ENCODE assay signal across 33 cellular contexts in the genomic region with DNA sequence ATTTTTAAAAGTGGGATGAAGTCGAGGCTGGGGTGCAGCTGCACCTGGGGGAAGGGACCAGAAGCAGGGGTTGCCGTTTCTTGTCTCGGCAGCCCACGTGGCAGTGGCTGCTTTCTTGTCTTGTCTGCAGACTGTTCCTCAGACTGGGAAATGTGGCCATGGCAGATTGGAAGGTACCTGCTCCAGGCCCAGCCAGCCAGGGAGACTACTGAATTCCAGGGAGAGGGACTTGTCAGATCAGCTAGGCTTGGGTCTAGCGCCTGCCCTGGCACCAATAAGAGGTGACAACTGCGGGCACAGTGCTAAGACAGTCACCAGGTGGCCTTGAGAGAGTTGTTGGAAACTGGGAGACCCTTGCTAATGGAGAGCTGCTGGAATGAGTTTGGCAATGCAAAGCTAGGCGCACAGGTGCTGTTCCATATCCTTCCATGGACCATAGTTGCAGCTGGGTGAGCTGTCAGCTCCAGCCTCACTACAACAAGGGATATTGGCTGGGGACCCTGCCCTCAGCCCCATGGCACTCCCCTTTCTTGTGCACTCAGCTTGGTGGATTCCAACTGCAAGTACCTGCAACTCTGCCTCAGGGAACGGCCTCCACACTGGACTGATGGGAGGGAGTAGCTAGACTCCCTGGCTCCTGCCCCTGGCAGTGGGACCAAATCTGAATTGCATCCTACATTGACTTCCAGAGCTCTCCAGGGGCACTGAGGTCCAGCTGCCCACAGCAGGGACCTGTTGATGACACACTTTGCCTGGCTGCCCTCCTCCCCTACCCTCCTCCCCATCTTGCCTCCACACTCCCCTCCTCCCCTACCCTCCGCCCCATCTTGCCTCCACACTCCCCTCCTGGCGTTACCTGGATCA. TPM values are rescaled to one million over a fixed set of nuclear protein-coding genes. Genes with fewer than 3 reads are reported as not detected.
DNase-seq lines count a peak whose midpoint lies in the region; ATAC-seq, FAIRE-seq and TF ChIP-seq lines count a peak whose summit lies in the region.
"Had no signal": no experiment of that assay in that cellular context is flagged by ENCODE, and none has a peak within 500 bp of the region (broad histone marks: within the 10 kb centered on the region; RNA-seq: fewer than 3 reads in every experiment).

No MANE protein-coding gene starts in this region.

- H4K8ac ChIP-seq in IMR-90 (ENCODE audit: low read depth in 2 of 2, low read length in 2 of 2) = no peak overlapping the region

- DNase-seq in GM23338 (ENCODE audit: low spot score) (no peak), IMR-90 (no peak), bronchial epithelial cell (ENCODE audit: low read depth) (no peak), mesenteric fat pad (ENCODE audit: low spot score) (peak; percentile 65), HEK293T (ENCODE audit: extremely low spot score) (no peak)
- no peak for DNase-seq in CD8-positive, alpha-beta memory T cell
- DNase-seq in activated CD4-positive, alpha-beta T cell treated with anti-CD3 and anti-CD28 coated beads for 4 hours = no peak
- DNase-seq in stimulated activated naive CD8-positive, alpha-beta T cell treated with anti-CD3 and anti-CD28 coated beads, Interleukin-15, Interleukin-2, amounts not matched to agents 100 U/mL and 50 U/mL, for 24 hours = no peak
- DNase-seq: activated CD4-positive, alpha-beta T cell treated with anti-CD3 and anti-CD28 coated beads, Interleukin-2, amount 10 ng/mL, durations not matched to agents 7 days and 5 days; activated naive CD4-positive, alpha-beta T cell treated with Interleukin-2 at 50 U/mL for 16 hours; activated T-cell treated with anti-CD3 and anti-CD28 coated beads, Interleukin-2, amount 50 U/mL, for 48 hours; C1 segment of cervical spinal cord; Caco-2; effector memory CD4-positive, alpha-beta T cell; heart left ventricle; HFFc6; left colon; NCI-H1092 treated with DMSO at 0.1 percent for 48 hours; NCI-H2081; NCI-H446; NCI-H82; sigmoid colon; SK-N-SH; stimulated activated CD4-positive, alpha-beta T cell treated with anti-CD3 and anti-CD28 coated beads, Interleukin-4, amount 100 ng/mL, for 4 hours; stimulated activated naive CD4-positive, alpha-beta T cell treated with Interleukin-2 at 50 U/mL for 16 hours had no signal

- H3K9me2 ChIP-seq in GM23338 (ENCODE audit: insufficient read depth) = no peaks in the 10 kb centered on the region
- H3K9me2 ChIP-seq: SK-N-SH had no signal

- peak overlapping the region; percentile 84; the same call in 1 of the 2 replicates for H3K27ac ChIP-seq in GM23338 (ENCODE audit: low read depth)
- no peak overlapping the region for H3K27ac ChIP-seq in IMR-90 (ENCODE audit: insufficient read depth, low read length)
- H3K27ac ChIP-seq in CD8-positive, alpha-beta memory T cell (ENCODE audit: low read depth, low read length) = no peak overlapping the region
- H3K27ac ChIP-seq: heart left ventricle, sigmoid colon, thoracic aorta, vagina, VCaP had no signal

- H3K9ac ChIP-seq in IMR-90 (ENCODE audit: low read depth, low read length) = no peak overlapping the region
- H3K9ac ChIP-seq: SK-N-SH had no signal

- H4K20me1 ChIP-seq in GM23338 (replicated peaks; ENCODE audit: insufficient read depth) = no peaks in the 10 kb centered on the region
- no peaks in the 10 kb centered on the region for H4K20me1 ChIP-seq in IMR-90 (ENCODE audit: insufficient read depth, low read length)

- TF ChIP-seq CTCF in GM23338 (conservative IDR thresholded peaks at IDR 0.05; ENCODE audit: low read depth in 2 of 2) = no peak
- no peak for TF ChIP-seq CTCF in IMR-90 (conservative IDR thresholded peaks at IDR 0.05; ENCODE audit: low read depth, low read length)
- TF ChIP-seq CTCF in bronchial epithelial cell (IDR thresholded peaks at IDR 0.05; ENCODE audit: insufficient read depth, low read length, severe bottlenecking) = no peak

- H2BK5ac ChIP-seq in IMR-90 (ENCODE audit: low read depth, low read length, poor library complexity, severe bottlenecking) = no peak overlapping the region

- H3K4me3 ChIP-seq in GM23338 = no peak overlapping the region
- no peak overlapping the region for H3K4me3 ChIP-seq in IMR-90 (ENCODE audit: insufficient read depth, low read depth, low read length)
- no peak overlapping the region for H3K4me3 ChIP-seq in bronchial epithelial cell (ENCODE audit: low read depth, low read length)
- H3K4me3 ChIP-seq in CD8-positive, alpha-beta memory T cell (ENCODE audit: low read length) = no peak overlapping the region
- H3K4me3 ChIP-seq: heart left ventricle, prostate gland, sigmoid colon, thoracic aorta, vagina had no signal

- TF ChIP-seq RAD21 in IMR-90 (IDR thresholded peaks at IDR 0.05; ENCODE audit: low read length) = no peak

- WGBS in IMR-90 (ENCODE audit: extremely low coverage in 2 of 2, insufficient read length in 1 of 2), 2 experiments = 65% methylated on average over 5 of the region's 10 CpGs; no CpG with 5 or more reads in 1 of the 2 experiments

- H2AFZ ChIP-seq in GM23338 (no peak overlapping the region), IMR-90 (replicated peaks; ENCODE audit: low read length, poor library complexity) (peak overlapping the region; percentile 58)

- peaks cover 25% of the 10 kb centered on the region for H3K27me3 Mint-ChIP-seq in GM23338 (ENCODE audit: insufficient read depth, low read depth, poor library complexity)
- peaks cover 10 to 27% of the 10 kb centered on the region in 2 donors for H3K27me3 Mint-ChIP-seq in CD8-positive, alpha-beta memory T cell

- peaks cover 16% of the 10 kb centered on the region for H3K36me3 Mint-ChIP-seq in GM23338 (ENCODE audit: low read depth)
- peaks cover 3 to 15% (median 7%) of the 10 kb centered on the region in 3 donors for H3K36me3 Mint-ChIP-seq in CD8-positive, alpha-beta memory T cell

- H3K36me3 ChIP-seq in GM23338 (ENCODE audit: insufficient read depth) (no peaks in the 10 kb centered on the region), IMR-90 (ENCODE audit: control insufficient read depth, insufficient read depth, low read length) (no peaks in the 10 kb centered on the region), bronchial epithelial cell (ENCODE audit: control insufficient read depth, insufficient read depth, low read length) (peaks cover 4% of the 10 kb centered on the region)
- no peaks in the 10 kb centered on the region for H3K36me3 ChIP-seq in CD8-positive, alpha-beta memory T cell (ENCODE audit: insufficient read depth, low read length)
- H3K36me3 ChIP-seq: heart left ventricle, prostate gland, sigmoid colon, thoracic aorta, vagina had no signal

- H2BK15ac ChIP-seq in IMR-90 (ENCODE audit: low read depth, low read length) = no peak overlapping the region

- POLR2A ChIA-PET in IMR-90 (lab: Charles Lee; ENCODE audit: unreplicated experiment) = no interaction called here
- POLR2A ChIA-PET in CD8-positive, alpha-beta memory T cell (lab: Charles Lee) = no interaction called here
- POLR2A ChIA-PET in HEK293T (lab: Yijun Ruan, JAX) = interaction anchor here (1.4 kb wide), 1 partner anchor 34 kb away, joined by 6 read pairs; a partner anchor contains a TSS

- 0 out of 2 replicates have a peak, but pooled peaks cover 9% of the 10 kb centered on the region for H3K79me2 ChIP-seq in GM23338 (replicated peaks; ENCODE audit: insufficient read depth)

- H3K27me3 ChIP-seq in GM23338 (ENCODE audit: insufficient read depth) (no peaks in the 10 kb centered on the region), IMR-90 (ENCODE audit: control insufficient read depth, insufficient read depth, low read length) (peaks cover 55% of the 10 kb centered on the region), bronchial epithelial cell (ENCODE audit: control insufficient read depth, insufficient read depth, low read length) (no peaks in the 10 kb centered on the region)
- H3K27me3 ChIP-seq in CD8-positive, alpha-beta memory T cell (ENCODE audit: insufficient read depth, low read length, poor library complexity, severe bottlenecking) = peaks cover 7% of the 10 kb centered on the region
- H3K27me3 ChIP-seq: vagina had no signal

- no peak overlapping the region for H3K56ac ChIP-seq in IMR-90 (ENCODE audit: extremely low read depth, insufficient read depth, low read length)

- BruUV-seq in IMR-90 (replicated peaks; lab: Mats Ljungman, UMichigan) = no TSS peak

- no peak for TF ChIP-seq POLR2A in IMR-90 (IDR thresholded peaks at IDR 0.05; ENCODE audit: low read depth, low read length)

- H4K5ac ChIP-seq in IMR-90 (ENCODE audit: low read depth, low read length) = no peak overlapping the region

- peak overlapping the region; percentile 97 for H3K27ac Mint-ChIP-seq in GM23338
- no peak overlapping the region for H3K27ac Mint-ChIP-seq in CD8-positive, alpha-beta memory T cell
- H3K27ac Mint-ChIP-seq: activated CD4-positive, alpha-beta T cell treated with anti-CD3 and anti-CD28 coated beads, Interleukin-2, amount 10 ng/mL, durations not matched to agents 7 days and 5 days; HFFc6; T-helper 2 cell treated with Interferon-gamma antibody and Interleukin-4, amounts not matched to agents 5 μg/mL and 100 μg/mL, for 36 hours had no signal

- CTCF ChIA-PET in IMR-90 (lab: Yijun Ruan, JAX) = interaction anchor here (0.6 kb wide), 2 partner anchors 238 to 774 kb away, joined by 3 read pairs; no protein-coding TSS in a partner anchor
- CTCF ChIA-PET in CD8-positive, alpha-beta memory T cell (lab: Charles Lee) = interaction anchor here (1.2 to 8.3 kb wide), 5 partner anchors 31 to 239 kb away, joined by 3 to 79 read pairs (median 34); a partner anchor contains a TSS
- CTCF ChIA-PET in HEK293T (lab: Yijun Ruan, JAX) = interaction anchor here (0.6 to 4.4 kb wide), 4 partner anchors 47 to 249 kb away, joined by 3 to 21 read pairs (median 4); no protein-coding TSS in a partner anchor

- peak; percentile 91 for FAIRE-seq in bronchial epithelial cell (lab: Jason Lieb, UNC)
- FAIRE-seq: colon had no signal

- H3F3A ChIP-seq in GM23338 (replicated peaks; ENCODE audit: low read depth) = no peaks in the 10 kb centered on the region

- H3K4me3 Mint-ChIP-seq in GM23338 = 0 out of 3 replicates have a peak overlapping the region, but pooled peaks have one; percentile 64
- no peak overlapping the region for H3K4me3 Mint-ChIP-seq in CD8-positive, alpha-beta memory T cell
- H3K4me3 Mint-ChIP-seq: activated CD4-positive, alpha-beta T cell treated with anti-CD3 and anti-CD28 coated beads, Interleukin-2, amount 10 ng/mL, durations not matched to agents 7 days and 5 days; HFFc6; T-helper 2 cell treated with Interferon-gamma antibody and Interleukin-4, amounts not matched to agents 5 μg/mL and 100 μg/mL, for 36 hours had no signal

- H3K9me1 ChIP-seq in IMR-90 (ENCODE audit: insufficient read depth, low read length) = peaks cover 5% of the 10 kb centered on the region; the same call in 1 of the 2 replicates

- intact Hi-C loops in IMR-90 (cut with micrococcal nuclease) = loop anchor here (5.0 kb wide), 1 partner anchor 44 kb away; no protein-coding TSS in a partner anchor

- in situ Hi-C loops in IMR-90 (cut with MboI; ENCODE audit: low sequenced_read_pairs) = no loop called here

- no peak overlapping the region for H2AK9ac ChIP-seq in IMR-90 (replicated peaks; ENCODE audit: low read depth, low read length, poor library complexity)

- no peak overlapping the region for H3K18ac ChIP-seq in IMR-90 (ENCODE audit: low read depth, low read length)

- no peak overlapping the region for H4K91ac ChIP-seq in IMR-90 (ENCODE audit: insufficient read depth, low read depth, low read length)

- dilution Hi-C loops in IMR-90 (cut with HindIII; ENCODE audit: low sequenced_read_pairs, unreplicated experiment) = no loop called here

- no peaks in the 10 kb centered on the region for H3K9me3 Mint-ChIP-seq in GM23338
- no peaks in the 10 kb centered on the region for H3K9me3 Mint-ChIP-seq in CD8-positive, alpha-beta memory T cell
- H3K9me3 Mint-ChIP-seq: activated CD4-positive, alpha-beta T cell treated with anti-CD3 and anti-CD28 coated beads, Interleukin-2, amount 10 ng/mL, durations not matched to agents 7 days and 5 days; HFFc6; T-helper 2 cell treated with Interferon-gamma antibody and Interleukin-4, amounts not matched to agents 5 μg/mL and 100 μg/mL, for 36 hours had no signal

- H3K9me3 ChIP-seq in IMR-90 (ENCODE audit: control insufficient read depth, insufficient read depth, low read length) = no peaks in the 10 kb centered on the region
- no peaks in the 10 kb centered on the region for H3K9me3 ChIP-seq in CD8-positive, alpha-beta memory T cell (ENCODE audit: low read length)
- H3K9me3 ChIP-seq: Caco-2, heart left ventricle, prostate gland, sigmoid colon, SK-N-SH, thoracic aorta, vagina had no signal

- H3K23ac ChIP-seq in IMR-90 (ENCODE audit: low read depth, low read length) = no peak overlapping the region

- H2BK20ac ChIP-seq in IMR-90 (ENCODE audit: low read depth, low read length) = no peak overlapping the region

- ATAC-seq in GM23338 = no peak
- no peak for ATAC-seq in IMR-90 (ENCODE audit: low read depth)
- no peak for ATAC-seq in stimulated activated naive CD8-positive, alpha-beta T cell treated with anti-CD3 and anti-CD28 coated beads, Interleukin-15, Interleukin-2, amounts not matched to agents 100 U/mL and 50 U/mL, for 24 hours
- ATAC-seq: heart left ventricle, left colon had no signal

- no peak overlapping the region for H3K4ac ChIP-seq in IMR-90 (ENCODE audit: low read depth, low read length)

- no peaks in the 10 kb centered on the region for H3K79me1 ChIP-seq in IMR-90 (ENCODE audit: low read depth in 1 of 2, low read length in 2 of 2)

- H2BK120ac ChIP-seq in IMR-90 (ENCODE audit: low read depth, low read length) = no peak overlapping the region

- peaks cover 43% of the 10 kb centered on the region for H3K4me1 Mint-ChIP-seq in GM23338
- peaks cover 9 to 16% (median 11%) of the 10 kb centered on the region in 3 donors for H3K4me1 Mint-ChIP-seq in CD8-positive, alpha-beta memory T cell

- H2AK5ac ChIP-seq in IMR-90 (ENCODE audit: low read depth, low read length) = no peak overlapping the region

- no peak overlapping the region for H3K14ac ChIP-seq in IMR-90 (replicated peaks; ENCODE audit: low read depth, low read length)

- H3K4me2 ChIP-seq in GM23338 (peak overlapping the region; percentile 9; the same call in 1 of the 2 replicates), IMR-90 (ENCODE audit: low read depth, low read length) (no peak overlapping the region)
- H3K4me2 ChIP-seq: SK-N-SH had no signal

- H3K4me1 ChIP-seq in GM23338 (ENCODE audit: insufficient read depth) = peaks cover 16% of the 10 kb centered on the region; the same call in 1 of the 2 replicates
- H3K4me1 ChIP-seq in IMR-90 (ENCODE audit: control insufficient read depth, insufficient read depth, low read length) = peaks cover 5% of the 10 kb centered on the region
- H3K4me1 ChIP-seq in CD8-positive, alpha-beta memory T cell (ENCODE audit: insufficient read depth, low read length) = peaks cover 11% of the 10 kb centered on the region
- H3K4me1 ChIP-seq: prostate gland had no signal

RNA-seq across cellular contexts. Expression of a gene that starts 9.9 kb away (rescaled TPM):
- 0.28 TPM in 1 of 2 replicates, not detected in the other for total RNA-seq in GM23338 (2014; rRNA removed; shearing (Covaris generic))
- polyA plus RNA-seq in GM23338 (2016; fragmentation: Nextera tagmentation; extraction: Ambion mirVana) (0.11 TPM in 1 of 2 replicates, not detected in the other), IMR-90 (2012; rRNA removed) (not detected in 2 replicates)
- total RNA-seq in IMR-90 (2012; rRNA removed) (not detected in 2 replicates), bronchial epithelial cell (0.26 and 1.5 TPM in 2 replicates), mesenteric fat pad (not detected)
- polyA plus RNA-seq in IMR-90 (2012; cell fraction: cytosol; rRNA removed) = 0.02 TPM in 1 of 2 replicates, not detected in the other
- not detected in 2 replicates for polyA plus RNA-seq in IMR-90 (2012; cell fraction: nucleus; rRNA removed; ENCODE audit: low replicate concordance)
- total RNA-seq in CD8-positive, alpha-beta memory T cell = not detected
- polyA plus RNA-seq in CD8-positive, alpha-beta memory T cell = not detected
- total RNA-seq: activated CD4-positive, alpha-beta T cell treated with anti-CD3 and anti-CD28 coated beads, Interleukin-2, amount 10 ng/mL, durations not matched to agents 7 days and 5 days; fibroblast of villous mesenchyme; HFFc6; myocyte had no signal

RNA-seq across cellular contexts. Expression of a gene that starts 34.2 kb away (rescaled TPM):
- total RNA-seq in GM23338 (2014; rRNA removed; shearing (Covaris generic)) = 4.2 and 4.3 TPM in 2 replicates
- polyA plus RNA-seq in GM23338 (2016; fragmentation: Nextera tagmentation; extraction: Ambion mirVana) (6.2 and 8.9 TPM in 2 replicates), IMR-90 (2012; rRNA removed) (not detected in 2 replicates)
- total RNA-seq in IMR-90 (2012; rRNA removed) (not detected in 2 replicates), bronchial epithelial cell (4.5 and 5.5 TPM in 2 replicates), mesenteric fat pad (0.22 TPM)
- polyA plus RNA-seq in IMR-90 (2012; cell fraction: cytosol; rRNA removed) = not detected in 2 replicates
- not detected in 2 replicates for polyA plus RNA-seq in IMR-90 (2012; cell fraction: nucleus; rRNA removed; ENCODE audit: low replicate concordance)
- total RNA-seq in CD8-positive, alpha-beta memory T cell = 1 to 10 TPM; 5.4 to 6.1 TPM
- 3.1 TPM for polyA plus RNA-seq in CD8-positive, alpha-beta memory T cell
- total RNA-seq: HFFc6 had no signal

RNA-seq across cellular contexts. Expression of a gene that starts 40.9 kb away (rescaled TPM):
- not detected in 2 replicates for total RNA-seq in GM23338 (2014; rRNA removed; shearing (Covaris generic))
- polyA plus RNA-seq in GM23338 (2016; fragmentation: Nextera tagmentation; extraction: Ambion mirVana) (not detected in 2 replicates), IMR-90 (2012; rRNA removed) (0.03 TPM in 1 of 2 replicates, not detected in the other)
- total RNA-seq in IMR-90 (2012; rRNA removed) (not detected in 2 replicates), bronchial epithelial cell (under 0.01 and 0.13 TPM in 2 replicates), mesenteric fat pad (0.42 TPM)
- 0.01 TPM in 2 replicates for polyA plus RNA-seq in IMR-90 (2012; cell fraction: cytosol; rRNA removed)
- 0.01 TPM in 2 replicates for polyA plus RNA-seq in IMR-90 (2012; cell fraction: nucleus; rRNA removed; ENCODE audit: low replicate concordance)
- total RNA-seq in CD8-positive, alpha-beta memory T cell = not detected
- not detected for polyA plus RNA-seq in CD8-positive, alpha-beta memory T cell
- total RNA-seq: activated CD4-positive, alpha-beta T cell treated with anti-CD3 and anti-CD28 coated beads, Interleukin-2, amount 10 ng/mL, durations not matched to agents 7 days and 5 days; Caco-2; fibroblast of villous mesenchyme had no signal
